10 cellular contexts compared by ENCODE assay signal in the genomic region with DNA sequence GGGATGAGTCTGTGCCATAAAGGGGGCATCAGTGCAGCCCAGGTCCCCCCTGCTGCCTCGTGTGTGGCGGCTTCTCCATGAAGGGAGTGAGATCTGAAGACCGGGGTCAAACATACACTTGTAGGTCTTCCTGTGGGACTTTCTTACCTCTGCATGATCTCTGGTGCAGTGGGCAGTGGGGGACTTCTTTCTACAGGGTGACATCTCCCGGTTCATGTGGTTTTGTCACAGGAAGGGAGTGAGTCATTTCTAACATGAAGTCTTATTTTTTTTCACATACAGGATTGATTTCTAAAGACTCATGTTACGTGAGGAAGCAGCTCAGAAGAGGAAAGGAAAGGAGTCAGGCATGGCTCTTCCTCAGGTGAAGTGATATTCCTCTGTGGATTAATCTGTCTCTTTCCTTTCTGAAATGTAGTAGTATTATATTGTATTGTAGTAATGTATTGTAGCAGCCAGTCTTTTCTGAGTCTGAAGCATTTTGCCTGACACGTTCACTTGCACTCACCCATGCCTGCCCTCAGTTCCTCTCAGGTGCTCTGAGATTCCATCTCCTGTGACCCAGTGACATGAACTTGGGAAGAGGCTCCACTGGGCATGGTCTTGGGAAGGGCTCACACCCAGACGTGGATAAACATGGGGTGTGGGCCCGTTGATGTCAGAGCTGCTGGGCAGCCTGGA. TPM values are rescaled to one million over a fixed set of nuclear protein-coding genes. Genes with fewer than 3 reads are reported as not detected.
A peak's percentile ranks its signal among the peaks of the same experiment; 100 is the strongest.
DNase-seq lines count a peak whose midpoint lies in the region; ATAC-seq lines count a peak whose summit lies in the region.
"Had no signal": no experiment of that assay in that cellular context is flagged by ENCODE, and none has a peak within 500 bp of the region (broad histone marks: within the 10 kb centered on the region; RNA-seq: fewer than 3 reads in every experiment).

No MANE protein-coding gene starts in this region.

- H3K36me3 Mint-ChIP-seq in activated T-cell treated with anti-CD3 and anti-CD28 coated beads, Interleukin-2, amount 50 U/mL, for 24 hours (ENCODE audit: low read depth) = peaks cover 94% of the 10 kb centered on the region
- H3K36me3 Mint-ChIP-seq in activated naive CD4-positive, alpha-beta T cell treated with anti-CD3 and anti-CD28 coated beads, Interleukin-2, amount 50 U/mL, for 72 hours = peaks cover 61 to 80% of the 10 kb centered on the region in 2 donors

- H3K4me3 Mint-ChIP-seq in activated T-cell treated with anti-CD3 and anti-CD28 coated beads, Interleukin-2, amount 50 U/mL, for 24 hours = no peak overlapping the region

- H3K27me3 Mint-ChIP-seq in activated T-cell treated with anti-CD3 and anti-CD28 coated beads, Interleukin-2, amount 50 U/mL, for 24 hours = no peaks in the 10 kb centered on the region

- ATAC-seq in activated naive CD4-positive, alpha-beta T cell treated with anti-CD3 and anti-CD28 coated beads, Interleukin-2, amount 50 U/mL, for 72 hours = peak; percentile 98 to 100

- peak overlapping the region; percentile 69 for H3K27ac Mint-ChIP-seq in activated T-cell treated with anti-CD3 and anti-CD28 coated beads, Interleukin-2, amount 50 U/mL, for 24 hours
- peak overlapping the region in 1 of 2 donors; percentile 78 for H3K27ac Mint-ChIP-seq in activated naive CD4-positive, alpha-beta T cell treated with anti-CD3 and anti-CD28 coated beads, Interleukin-2, amount 50 U/mL, for 72 hours

- DNase-seq in activated T-cell treated with anti-CD3 and anti-CD28 coated beads, Interleukin-2, amount 50 U/mL, for 24 hours = peak; percentile 39
- DNase-seq in activated T-cell treated with anti-CD3 and anti-CD28 coated beads for 4 hours (no peak), RPMI7951 (ENCODE audit: low read depth) (peak; percentile 27), OCI-M2 (lab: John Stamatoyannopoulos, UW; ENCODE audit: unreplicated experiment) (no peak), D341Med (ENCODE audit: low spot score) (no peak), NCI-H187 (lab: John Stamatoyannopoulos, UW) (no peak)
- peak; percentile 15 to 55 for DNase-seq in activated naive CD4-positive, alpha-beta T cell treated with anti-CD3 and anti-CD28 coated beads, Interleukin-2, amount 50 U/mL, for 72 hours (ENCODE audit: low spot score in 2 of 2)
- DNase-seq in stimulated activated CD8-positive, alpha-beta memory T cell treated with anti-CD3 and anti-CD28 coated beads, Interleukin-2, amount 100 ng/mL, for 1 hour (ENCODE audit: low read depth in 2 of 2) = peak; percentile 7 to 11
- DNase-seq: ACHN, NCI-H345 had no signal

- peaks cover 32% of the 10 kb centered on the region for H3K4me1 Mint-ChIP-seq in activated T-cell treated with anti-CD3 and anti-CD28 coated beads, Interleukin-2, amount 50 U/mL, for 24 hours (ENCODE audit: low read depth)

- peaks cover 33% of the 10 kb centered on the region for H3K9me3 Mint-ChIP-seq in activated T-cell treated with anti-CD3 and anti-CD28 coated beads, Interleukin-2, amount 50 U/mL, for 24 hours
- peaks cover 6 to 17% of the 10 kb centered on the region in 2 donors for H3K9me3 Mint-ChIP-seq in activated naive CD4-positive, alpha-beta T cell treated with anti-CD3 and anti-CD28 coated beads, Interleukin-2, amount 50 U/mL, for 72 hours

RNA-seq across cellular contexts. Expression of gene ZNF808, which starts 15.7 kb away (rescaled TPM):
- 9.6 and 13.6 TPM in 2 replicates for total RNA-seq in RPMI7951 (2014; rRNA removed; shearing (Covaris generic))
- 10 to 100 TPM; 22.5 to 32.7 TPM for total RNA-seq in activated naive CD4-positive, alpha-beta T cell treated with anti-CD3 and anti-CD28 coated beads, Interleukin-2, amount 50 U/mL, for 72 hours

RNA-seq across cellular contexts. Expression of gene ZNF701, which starts 27.0 kb away (rescaled TPM):
- 9.4 TPM in 2 replicates for total RNA-seq in RPMI7951 (2014; rRNA removed; shearing (Covaris generic))
- 10 to 100 TPM; 18.7 to 26.4 TPM for total RNA-seq in activated naive CD4-positive, alpha-beta T cell treated with anti-CD3 and anti-CD28 coated beads, Interleukin-2, amount 50 U/mL, for 72 hours

Comparison
In these comparisons a context has a peak if more than half of its experiments do, and no peak if none do; other contexts are left out.
1. DNase-seq: peak in activated T-cell treated with anti-CD3 and anti-CD28 coated beads, Interleukin-2, amount 50 U/mL, for 24 hours (single experiment), RPMI7951 (single experiment), activated naive CD4-positive, alpha-beta T cell treated with anti-CD3 and anti-CD28 coated beads, Interleukin-2, amount 50 U/mL, for 72 hours (2 of 2) and stimulated activated CD8-positive, alpha-beta memory T cell treated with anti-CD3 and anti-CD28 coated beads, Interleukin-2, amount 100 ng/mL, for 1 hour (2 of 2); none in activated T-cell treated with anti-CD3 and anti-CD28 coated beads for 4 hours (single experiment), OCI-M2 (single experiment), D341Med (single experiment) and NCI-H187 (0 of 2).